ENCODE assay signal across 1 cellular context in genomic region chr1:32405672-32406467, GRCh38.
TF ChIP-seq lines count a peak whose summit lies in the region.

No MANE protein-coding gene starts in this region.

TF ChIP-seq in GM12878, 131 proteins besides CTCF, POLR2A, EP300 and RAD21:
- no peak for TF ChIP-seq NBN (IDR thresholded peaks at IDR 0.05)
- TF ChIP-seq ZNF622 (IDR thresholded peaks at IDR 0.05), result no peak
- TF ChIP-seq BCL11A (IDR thresholded peaks at IDR 0.05; ENCODE audit: low read depth, low read length), result no peak
- no peak for TF ChIP-seq ASH2L (IDR thresholded peaks at IDR 0.05; ENCODE audit: borderline replicate concordance, low read depth)
- no peak for TF ChIP-seq STAT1 (conservative IDR thresholded peaks at IDR 0.05)
- TF ChIP-seq, protein P1, sequence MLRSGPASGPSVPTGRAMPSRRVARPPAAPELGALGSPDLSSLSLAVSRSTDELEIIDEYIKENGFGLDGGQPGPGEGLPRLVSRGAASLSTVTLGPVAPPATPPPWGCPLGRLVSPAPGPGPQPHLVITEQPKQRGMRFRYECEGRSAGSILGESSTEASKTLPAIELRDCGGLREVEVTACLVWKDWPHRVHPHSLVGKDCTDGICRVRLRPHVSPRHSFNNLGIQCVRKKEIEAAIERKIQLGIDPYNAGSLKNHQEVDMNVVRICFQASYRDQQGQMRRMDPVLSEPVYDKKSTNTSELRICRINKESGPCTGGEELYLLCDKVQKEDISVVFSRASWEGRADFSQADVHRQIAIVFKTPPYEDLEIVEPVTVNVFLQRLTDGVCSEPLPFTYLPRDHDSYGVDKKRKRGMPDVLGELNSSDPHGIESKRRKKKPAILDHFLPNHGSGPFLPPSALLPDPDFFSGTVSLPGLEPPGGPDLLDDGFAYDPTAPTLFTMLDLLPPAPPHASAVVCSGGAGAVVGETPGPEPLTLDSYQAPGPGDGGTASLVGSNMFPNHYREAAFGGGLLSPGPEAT (IDR thresholded peaks at IDR 0.05; ENCODE audit: low read depth), result no peak
- TF ChIP-seq, protein P2, sequence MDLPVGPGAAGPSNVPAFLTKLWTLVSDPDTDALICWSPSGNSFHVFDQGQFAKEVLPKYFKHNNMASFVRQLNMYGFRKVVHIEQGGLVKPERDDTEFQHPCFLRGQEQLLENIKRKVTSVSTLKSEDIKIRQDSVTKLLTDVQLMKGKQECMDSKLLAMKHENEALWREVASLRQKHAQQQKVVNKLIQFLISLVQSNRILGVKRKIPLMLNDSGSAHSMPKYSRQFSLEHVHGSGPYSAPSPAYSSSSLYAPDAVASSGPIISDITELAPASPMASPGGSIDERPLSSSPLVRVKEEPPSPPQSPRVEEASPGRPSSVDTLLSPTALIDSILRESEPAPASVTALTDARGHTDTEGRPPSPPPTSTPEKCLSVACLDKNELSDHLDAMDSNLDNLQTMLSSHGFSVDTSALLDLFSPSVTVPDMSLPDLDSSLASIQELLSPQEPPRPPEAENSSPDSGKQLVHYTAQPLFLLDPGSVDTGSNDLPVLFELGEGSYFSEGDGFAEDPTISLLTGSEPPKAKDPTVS (IDR thresholded peaks at IDR 0.05; ENCODE audit: low read depth, low read length), result no peak
- no peak for TF ChIP-seq FOXK2 (IDR thresholded peaks at IDR 0.05)
- TF ChIP-seq, protein P3, sequence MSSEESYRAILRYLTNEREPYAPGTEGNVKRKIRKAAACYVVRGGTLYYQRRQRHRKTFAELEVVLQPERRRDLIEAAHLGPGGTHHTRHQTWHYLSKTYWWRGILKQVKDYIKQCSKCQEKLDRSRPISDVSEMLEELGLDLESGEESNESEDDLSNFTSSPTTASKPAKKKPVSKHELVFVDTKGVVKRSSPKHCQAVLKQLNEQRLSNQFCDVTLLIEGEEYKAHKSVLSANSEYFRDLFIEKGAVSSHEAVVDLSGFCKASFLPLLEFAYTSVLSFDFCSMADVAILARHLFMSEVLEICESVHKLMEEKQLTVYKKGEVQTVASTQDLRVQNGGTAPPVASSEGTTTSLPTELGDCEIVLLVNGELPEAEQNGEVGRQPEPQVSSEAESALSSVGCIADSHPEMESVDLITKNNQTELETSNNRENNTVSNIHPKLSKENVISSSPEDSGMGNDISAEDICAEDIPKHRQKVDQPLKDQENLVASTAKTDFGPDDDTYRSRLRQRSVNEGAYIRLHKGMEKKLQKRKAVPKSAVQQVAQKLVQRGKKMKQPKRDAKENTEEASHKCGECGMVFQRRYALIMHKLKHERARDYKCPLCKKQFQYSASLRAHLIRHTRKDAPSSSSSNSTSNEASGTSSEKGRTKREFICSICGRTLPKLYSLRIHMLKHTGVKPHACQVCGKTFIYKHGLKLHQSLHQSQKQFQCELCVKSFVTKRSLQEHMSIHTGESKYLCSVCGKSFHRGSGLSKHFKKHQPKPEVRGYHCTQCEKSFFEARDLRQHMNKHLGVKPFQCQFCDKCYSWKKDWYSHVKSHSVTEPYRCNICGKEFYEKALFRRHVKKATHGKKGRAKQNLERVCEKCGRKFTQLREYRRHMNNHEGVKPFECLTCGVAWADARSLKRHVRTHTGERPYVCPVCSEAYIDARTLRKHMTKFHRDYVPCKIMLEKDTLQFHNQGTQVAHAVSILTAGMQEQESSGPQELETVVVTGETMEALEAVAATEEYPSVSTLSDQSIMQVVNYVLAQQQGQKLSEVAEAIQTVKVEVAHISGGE (CRISPR knock-in tag; IDR thresholded peaks at IDR 0.05), result no peak
- TF ChIP-seq CBFB (IDR thresholded peaks at IDR 0.05; ENCODE audit: low read depth), result no peak
- TF ChIP-seq, protein P4, sequence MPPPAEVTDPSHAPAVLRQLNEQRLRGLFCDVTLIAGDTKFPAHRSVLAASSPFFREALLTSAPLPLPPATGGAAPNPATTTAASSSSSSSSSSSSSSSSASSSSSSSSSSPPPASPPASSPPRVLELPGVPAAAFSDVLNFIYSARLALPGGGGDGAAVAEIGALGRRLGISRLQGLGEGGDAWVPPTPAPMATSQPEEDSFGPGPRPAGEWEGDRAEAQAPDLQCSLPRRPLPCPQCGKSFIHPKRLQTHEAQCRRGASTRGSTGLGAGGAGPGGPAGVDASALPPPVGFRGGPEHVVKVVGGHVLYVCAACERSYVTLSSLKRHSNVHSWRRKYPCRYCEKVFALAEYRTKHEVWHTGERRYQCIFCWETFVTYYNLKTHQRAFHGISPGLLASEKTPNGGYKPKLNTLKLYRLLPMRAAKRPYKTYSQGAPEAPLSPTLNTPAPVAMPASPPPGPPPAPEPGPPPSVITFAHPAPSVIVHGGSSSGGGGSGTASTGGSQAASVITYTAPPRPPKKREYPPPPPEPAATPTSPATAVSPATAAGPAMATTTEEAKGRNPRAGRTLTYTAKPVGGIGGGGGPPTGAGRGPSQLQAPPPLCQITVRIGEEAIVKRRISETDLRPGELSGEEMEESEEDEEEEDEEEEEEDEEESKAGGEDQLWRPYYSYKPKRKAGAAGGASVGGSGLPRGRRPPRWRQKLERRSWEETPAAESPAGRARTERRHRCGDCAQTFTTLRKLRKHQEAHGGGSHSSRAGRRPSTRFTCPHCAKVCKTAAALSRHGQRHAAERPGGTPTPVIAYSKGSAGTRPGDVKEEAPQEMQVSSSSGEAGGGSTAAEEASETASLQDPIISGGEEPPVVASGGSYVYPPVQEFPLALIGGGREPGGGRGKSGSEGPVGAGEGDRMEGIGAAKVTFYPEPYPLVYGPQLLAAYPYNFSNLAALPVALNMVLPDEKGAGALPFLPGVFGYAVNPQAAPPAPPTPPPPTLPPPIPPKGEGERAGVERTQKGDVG (CRISPR knock-in tag; IDR thresholded peaks at IDR 0.05), result no peak
- TF ChIP-seq MTA3 (IDR thresholded peaks at IDR 0.05; ENCODE audit: borderline replicate concordance, low read length), result no peak
- no peak for TF ChIP-seq ETV6 (conservative IDR thresholded peaks at IDR 0.05 in 1 of 2, IDR thresholded peaks at IDR 0.05 in 1 of 2; ENCODE audit: borderline replicate concordance in 1 of 2, low read depth in 1 of 2)
- TF ChIP-seq FOS (IDR thresholded peaks at IDR 0.05; ENCODE audit: borderline replicate concordance, extremely low read depth, insufficient read length), result no peak
- TF ChIP-seq ZNF687 (IDR thresholded peaks at IDR 0.05), result no peak
- no peak for TF ChIP-seq CHD2 (IDR thresholded peaks at IDR 0.05; ENCODE audit: borderline replicate concordance, low read depth, low read length)
- no peak for TF ChIP-seq YBX1 (IDR thresholded peaks at IDR 0.05)
- TF ChIP-seq SMARCA5 (IDR thresholded peaks at IDR 0.05), result no peak
- no peak for TF ChIP-seq LARP7 (IDR thresholded peaks at IDR 0.05)
